Comparison of ENCODE assay signal across 8 cellular contexts in the genomic region with DNA sequence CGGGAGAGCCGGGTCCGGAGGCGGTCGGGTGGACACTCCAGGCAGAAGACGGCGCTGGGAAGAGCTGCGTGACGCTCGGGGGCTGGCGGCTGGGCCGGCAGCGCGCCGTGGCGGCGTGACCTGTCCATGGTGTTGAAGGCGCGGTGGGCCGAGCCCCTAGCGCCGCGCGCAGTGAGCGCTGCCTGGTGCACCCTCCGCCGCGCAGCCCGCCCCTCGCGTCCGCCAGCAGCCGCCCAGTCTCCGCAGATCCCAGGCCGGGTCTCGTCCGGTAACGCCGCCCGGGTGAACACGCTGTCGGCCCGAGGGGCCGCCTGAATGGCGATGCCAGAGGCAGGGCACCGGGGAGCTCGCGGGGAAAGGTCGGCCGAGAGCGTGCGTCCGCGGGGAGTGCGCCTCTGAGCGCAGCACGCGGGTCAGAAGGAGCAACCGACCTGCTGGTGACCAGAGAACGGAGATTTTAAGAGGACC. TPM values are rescaled to one million over a fixed set of nuclear protein-coding genes. Genes with fewer than 3 reads are reported as not detected.
DNase-seq lines count a peak whose midpoint lies in the region; ATAC-seq and TF ChIP-seq lines count a peak whose summit lies in the region.

No MANE protein-coding gene starts in this region.

- H3F3A ChIP-seq in neural progenitor cell (ENCODE audit: low read depth), result peaks cover 30% of the 10 kb centered on the region

- peaks cover 26% of the 10 kb centered on the region for H3K4me1 ChIP-seq in CD8-positive, alpha-beta T cell (ENCODE audit: insufficient read depth, low read length)
- H3K4me1 ChIP-seq in HUES48 (ENCODE audit: control insufficient read depth, insufficient read depth, low read length), result peaks cover 25% of the 10 kb centered on the region
- H3K4me1 ChIP-seq in neural progenitor cell, result peaks cover 35% of the 10 kb centered on the region

- H2AFZ ChIP-seq in neural progenitor cell (replicated peaks), result peak overlapping the region; percentile 98

- POLR2A ChIA-PET in CD8-positive, alpha-beta T cell (lab: Charles Lee), result no interaction called here

- no peak overlapping the region for H3K27ac Mint-ChIP-seq in CD8-positive, alpha-beta T cell
- no peak overlapping the region for H3K27ac Mint-ChIP-seq in neural progenitor cell

- intact Hi-C loops in CD8-positive, alpha-beta T cell (cut with DNase I, micrococcal nuclease), result no loop called here
- intact Hi-C loops in posterior vena cava (cut with DNase I), result no loop called here

- no peaks in the 10 kb centered on the region for H3K9me3 ChIP-seq in CD8-positive, alpha-beta T cell (ENCODE audit: low read length)
- H3K9me3 ChIP-seq in HUES48 (ENCODE audit: control insufficient read depth, insufficient read depth, low read length) (no peaks in the 10 kb centered on the region), neural progenitor cell (ENCODE audit: low read depth) (no peaks in the 10 kb centered on the region)

- H3K36me3 ChIP-seq in CD8-positive, alpha-beta T cell (ENCODE audit: insufficient read depth, low read length), result no peaks in the 10 kb centered on the region
- H3K36me3 ChIP-seq in HUES48 (ENCODE audit: control insufficient read depth, insufficient read depth, low read length), result no peaks in the 10 kb centered on the region
- H3K36me3 ChIP-seq in neural progenitor cell, result no peaks in the 10 kb centered on the region

- H3K27me3 ChIP-seq in CD8-positive, alpha-beta T cell (ENCODE audit: insufficient read depth, low read length), result peaks cover 14% of the 10 kb centered on the region
- H3K27me3 ChIP-seq in HUES48 (ENCODE audit: control insufficient read depth, insufficient read depth, low read length) (peaks cover 47% of the 10 kb centered on the region), neural progenitor cell (peaks cover 67% of the 10 kb centered on the region)

- peak overlapping the region; percentile 75 for H3K4me3 Mint-ChIP-seq in CD8-positive, alpha-beta T cell
- peak overlapping the region; percentile 78 for H3K4me3 Mint-ChIP-seq in activated T-cell treated with anti-CD3 and anti-CD28 coated beads, Interleukin-2, amount 50 U/mL, for 4 hours
- peak overlapping the region; percentile 93 for H3K4me3 Mint-ChIP-seq in neural progenitor cell

- H3K4me1 Mint-ChIP-seq in CD8-positive, alpha-beta T cell (ENCODE audit: low read depth), result peaks cover 21% of the 10 kb centered on the region
- peaks cover 21% of the 10 kb centered on the region for H3K4me1 Mint-ChIP-seq in activated T-cell treated with anti-CD3 and anti-CD28 coated beads, Interleukin-2, amount 50 U/mL, for 4 hours (ENCODE audit: low read depth)
- H3K4me1 Mint-ChIP-seq in neural progenitor cell, result peaks cover 11% of the 10 kb centered on the region

- peak overlapping the region; percentile 49 for H3K4me3 ChIP-seq in CD8-positive, alpha-beta T cell (ENCODE audit: low read depth, low read length)
- H3K4me3 ChIP-seq in HUES48 (ENCODE audit: low read depth, low read length), result peak overlapping the region; percentile 98
- peak overlapping the region in 1 of 2 donors; percentile 36 for H3K4me3 ChIP-seq in foreskin fibroblast (ENCODE audit: low read depth in 1 of 2, low read length in 2 of 2)
- peak overlapping the region; percentile 81 for H3K4me3 ChIP-seq in neural progenitor cell

- no peak overlapping the region for H3K9ac ChIP-seq in HUES48 (ENCODE audit: low read depth, low read length)
- H3K9ac ChIP-seq in neural progenitor cell, result no peak overlapping the region

- H3K79me2 ChIP-seq in neural progenitor cell (ENCODE audit: low read depth), result peaks cover 22% of the 10 kb centered on the region

- TF ChIP-seq CTCF in CD8-positive, alpha-beta T cell (IDR thresholded peaks at IDR 0.05), result no peak
- TF ChIP-seq CTCF in foreskin fibroblast (IDR thresholded peaks at IDR 0.05; ENCODE audit: low read depth, low read length) (no peak), neural progenitor cell (IDR thresholded peaks at IDR 0.05) (no peak)

- peaks cover 48% of the 10 kb centered on the region for H3K27me3 Mint-ChIP-seq in CD8-positive, alpha-beta T cell (ENCODE audit: low read depth)
- H3K27me3 Mint-ChIP-seq in activated T-cell treated with anti-CD3 and anti-CD28 coated beads, Interleukin-2, amount 50 U/mL, for 4 hours (ENCODE audit: low read depth), result peaks cover 56% of the 10 kb centered on the region
- peaks cover 5% of the 10 kb centered on the region for H3K27me3 Mint-ChIP-seq in neural progenitor cell (ENCODE audit: insufficient read depth, low read depth)

- DNase-seq in CD8-positive, alpha-beta T cell, result no peak
- no peak for DNase-seq in activated T-cell treated with anti-CD3 and anti-CD28 coated beads, Interleukin-2, amount 50 U/mL, for 4 hours
- peak; percentile 18 to 64 for DNase-seq in foreskin fibroblast
- DNase-seq in neural progenitor cell (ENCODE audit: low spot score), result peak; percentile 92
- DNase-seq in T1000 (lab: John Stamatoyannopoulos, UW), result no peak
- no peak for DNase-seq in posterior vena cava (ENCODE audit: low spot score)

- CTCF ChIA-PET in CD8-positive, alpha-beta T cell (lab: Charles Lee), result no interaction called here

- H3K36me3 Mint-ChIP-seq in CD8-positive, alpha-beta T cell, result no peaks in the 10 kb centered on the region
- no peaks in the 10 kb centered on the region for H3K36me3 Mint-ChIP-seq in activated T-cell treated with anti-CD3 and anti-CD28 coated beads, Interleukin-2, amount 50 U/mL, for 4 hours (ENCODE audit: insufficient read depth)
- no peaks in the 10 kb centered on the region for H3K36me3 Mint-ChIP-seq in neural progenitor cell

- ATAC-seq in CD8-positive, alpha-beta T cell, result no peak
- ATAC-seq in activated T-cell treated with anti-CD3 and anti-CD28 coated beads, Interleukin-2, amount 50 U/mL, for 4 hours, result peak; percentile 53 to 70
- no peak for ATAC-seq in HG03108 (IDR thresholded peaks at IDR 0.05; ENCODE audit: unreplicated experiment)

- no peak overlapping the region for H3K27ac ChIP-seq in CD8-positive, alpha-beta T cell (ENCODE audit: low read depth, low read length)
- H3K27ac ChIP-seq in HUES48 (ENCODE audit: low read depth, low read length), result no peak overlapping the region
- H3K27ac ChIP-seq in neural progenitor cell, result no peak overlapping the region

- no peaks in the 10 kb centered on the region for H3K9me3 Mint-ChIP-seq in CD8-positive, alpha-beta T cell
- no peaks in the 10 kb centered on the region for H3K9me3 Mint-ChIP-seq in activated T-cell treated with anti-CD3 and anti-CD28 coated beads, Interleukin-2, amount 50 U/mL, for 4 hours
- H3K9me3 Mint-ChIP-seq in neural progenitor cell, result no peaks in the 10 kb centered on the region

- peak overlapping the region; percentile 96 for H3K4me2 ChIP-seq in neural progenitor cell

- peaks cover 11% of the 10 kb centered on the region for H4K20me1 ChIP-seq in neural progenitor cell (ENCODE audit: low read depth)

RNA-seq across cellular contexts. Expression of a gene that starts 0.7 kb away (rescaled TPM):
- under 1 TPM; 0.03 to 0.28 TPM for total RNA-seq in CD8-positive, alpha-beta T cell
- total RNA-seq in activated T-cell treated with anti-CD3 and anti-CD28 coated beads, Interleukin-2, amount 50 U/mL, for 4 hours, result under 1 TPM; 0.23 to 0.90 (median 0.37) TPM
- total RNA-seq in neural progenitor cell (ENCODE audit: low replicate concordance) (2.9 and 3.7 TPM in 2 replicates), posterior vena cava (1 to 10 TPM in 1 of 2 donors, under 1 TPM in 1; 1.00 to 1.2 TPM)

RNA-seq across cellular contexts. Expression of a gene that starts 58.5 kb away (rescaled TPM):
- total RNA-seq in CD8-positive, alpha-beta T cell, result 10 to 100 TPM; 17.4 to 19.9 TPM
- total RNA-seq in activated T-cell treated with anti-CD3 and anti-CD28 coated beads, Interleukin-2, amount 50 U/mL, for 4 hours, result 10 to 100 TPM; 69.7 to 84.4 (median 74.1) TPM
- 18.6 and 25.0 TPM in 2 replicates for total RNA-seq in neural progenitor cell (ENCODE audit: low replicate concordance)
- 10 to 100 TPM; 26.9 to 32.5 TPM for total RNA-seq in posterior vena cava

Comparison
In these comparisons a context has a peak if more than half of its experiments do, and no peak if none do; other contexts are left out.
1. ATAC-seq: peak in activated T-cell treated with anti-CD3 and anti-CD28 coated beads, Interleukin-2, amount 50 U/mL, for 4 hours (2 of 2); none in CD8-positive, alpha-beta T cell (single experiment) and HG03108 (single experiment).
2. DNase-seq: peak in foreskin fibroblast (2 of 2) and neural progenitor cell (single experiment); none in CD8-positive, alpha-beta T cell (0 of 7), activated T-cell treated with anti-CD3 and anti-CD28 coated beads, Interleukin-2, amount 50 U/mL, for 4 hours (single experiment), T1000 (single experiment) and posterior vena cava (single experiment).
3. Peak in every context shown above with its lines, with median percentiles within 50 percentile points of each other: H3K4me3 Mint-ChIP-seq.